Comparison of ENCODE assay signal across 8 cellular contexts in genomic region chr6:36596359-36596758, GRCh38. TPM values are rescaled to one million over a fixed set of nuclear protein-coding genes. Genes with fewer than 3 reads are reported as not detected.
DNase-seq lines count a peak whose midpoint lies in the region; ATAC-seq and TF ChIP-seq lines count a peak whose summit lies in the region.

No MANE protein-coding gene starts in this region.

- DNase-seq in AG08396 (ENCODE audit: low spot score) (peak; percentile 34), mammary epithelial cell (no peak), mucosa of gallbladder (ENCODE audit: low spot score) (no peak), HCEC 1CT (no peak), NCI-H2196 (lab: John Stamatoyannopoulos, UW; ENCODE audit: unreplicated experiment) (no peak)

- ATAC-seq in HG02938 (IDR thresholded peaks at IDR 0.05; ENCODE audit: unreplicated experiment) = no peak

- H3K27ac Mint-ChIP-seq in IgD-negative memory B cell = peak overlapping the region; percentile 76 to 100 (median 96)

- H3K27me3 ChIP-seq in mammary epithelial cell (ENCODE audit: insufficient read depth, low read length) (no peaks in the 10 kb centered on the region), mononuclear cell (ENCODE audit: insufficient read depth, low read length) (no peaks in the 10 kb centered on the region)

- peaks cover 0 to 3% (median 0%) of the 10 kb centered on the region in 3 donors for H3K9me3 Mint-ChIP-seq in IgD-negative memory B cell

- H3K27ac ChIP-seq in mammary epithelial cell (ENCODE audit: insufficient read depth, low read depth, low read length) = peak overlapping the region; percentile 97

- CTCF ChIA-PET in mammary epithelial cell (lab: Charles Lee; ENCODE audit: low non-redundant PET) = interaction anchor here (0.7 kb wide), 1 partner anchor 84 kb away, joined by 12 read pairs; no protein-coding TSS in a partner anchor

- intact Hi-C loops in mammary epithelial cell (cut with micrococcal nuclease) = no loop called here

- peak overlapping the region; percentile 95 for H3K4me2 ChIP-seq in mammary epithelial cell (ENCODE audit: insufficient read depth, low read depth, low read length)

- peak overlapping the region; percentile 100 for H3K9ac ChIP-seq in mammary epithelial cell (ENCODE audit: insufficient read depth, low read length)

- H2AFZ ChIP-seq in mammary epithelial cell (ENCODE audit: low read depth, low read length) = no peak overlapping the region

- WGBS in mammary epithelial cell (ENCODE audit: low coverage, missing lambda C conversion rate) = 8% methylated on average over 4 of the region's 5 CpGs

- H3K79me2 ChIP-seq in mammary epithelial cell (ENCODE audit: insufficient read depth, low read length) = peaks cover 79% of the 10 kb centered on the region

- in situ Hi-C loops in mammary epithelial cell (cut with MboI; ENCODE audit: low sequenced_read_pairs in 2 of 2) = loop anchor here (10.0 kb wide), 1 partner anchor 52 kb away; the partner anchor contains the start of gene STK38 (in 2 of the 2)

- H4K20me1 ChIP-seq in mammary epithelial cell (ENCODE audit: insufficient read depth, low read length) = peaks cover 55% of the 10 kb centered on the region

- TF ChIP-seq CTCF in mammary epithelial cell (conservative IDR thresholded peaks at IDR 0.05 in 1 of 2, IDR thresholded peaks at IDR 0.05 in 1 of 2; ENCODE audit: extremely low read depth in 1 of 2, insufficient read depth in 1 of 2, low read depth in 1 of 2, low read length in 2 of 2) = no peak

- H3K9me3 ChIP-seq in mammary epithelial cell (replicated peaks; ENCODE audit: insufficient read depth, low read length) = no peaks in the 10 kb centered on the region
- no peaks in the 10 kb centered on the region for H3K9me3 ChIP-seq in mononuclear cell (ENCODE audit: low read depth, low read length)

- no TSS peak for BruUV-seq in mammary epithelial cell (replicated peaks; lab: Mats Ljungman, UMichigan)

- peaks cover 47% of the 10 kb centered on the region for H3K4me1 ChIP-seq in mammary epithelial cell (ENCODE audit: insufficient read depth, low read length)
- peaks cover 76% of the 10 kb centered on the region for H3K4me1 ChIP-seq in mononuclear cell (ENCODE audit: insufficient read depth, low read length)

- H3K36me3 ChIP-seq in mammary epithelial cell (ENCODE audit: insufficient read depth, low read length) = peaks cover 41% of the 10 kb centered on the region

- H3K4me1 Mint-ChIP-seq in IgD-negative memory B cell = peaks cover 38 to 50% (median 48%) of the 10 kb centered on the region in 3 donors

- peak overlapping the region; percentile 68 to 99 (median 92) for H3K4me3 ChIP-seq in mammary epithelial cell (replicated peaks in 1 of 3; ENCODE audit: insufficient read depth in 1 of 3, low read depth in 2 of 3, low read length in 3 of 3)
- H3K4me3 ChIP-seq in mononuclear cell (ENCODE audit: low read length) = peak overlapping the region; percentile 100

- H3K27me3 Mint-ChIP-seq in IgD-negative memory B cell = peaks cover 2% of the 10 kb centered on the region

- H3K36me3 Mint-ChIP-seq in IgD-negative memory B cell = peaks cover 20% of the 10 kb centered on the region

- peak overlapping the region; percentile 94 to 100 (median 98) for H3K4me3 Mint-ChIP-seq in IgD-negative memory B cell

- dilution Hi-C loops in mammary epithelial cell (cut with HindIII; ENCODE audit: low sequenced_read_pairs) = loop anchor here (5.0 kb wide), 1 partner anchor 86 kb away; no protein-coding TSS in a partner anchor

RNA-seq across cellular contexts. Expression of gene SRSF3, which starts 2.2 kb away (rescaled TPM):
- polyA plus RNA-seq in IgD-negative memory B cell (384 TPM), mammary epithelial cell (394 TPM)
- total RNA-seq in mammary epithelial cell (100 to 1,000 TPM; 167 to 323 TPM), mononuclear cell (438 TPM), mucosa of gallbladder (190 TPM)
- polyA minus RNA-seq in mammary epithelial cell = 185 TPM

RNA-seq across cellular contexts. Expression of gene STK38, which starts 49.1 kb away (rescaled TPM):
- polyA plus RNA-seq in IgD-negative memory B cell (61.6 TPM), mammary epithelial cell (13.1 TPM)
- total RNA-seq in mammary epithelial cell (10 to 100 TPM; 23.2 to 29.0 TPM), mononuclear cell (35.3 TPM), mucosa of gallbladder (41.6 TPM)
- polyA minus RNA-seq in mammary epithelial cell = 13.4 TPM
